20 cellular contexts compared by ENCODE assay signal in genomic region chr2:37389395-37389794, GRCh38. TPM values are rescaled to one million over a fixed set of nuclear protein-coding genes. Genes with fewer than 3 reads are reported as not detected.
A peak's percentile ranks its signal among the peaks of the same experiment; 100 is the strongest.
DNase-seq lines count a peak whose midpoint lies in the region; ATAC-seq, FAIRE-seq and TF ChIP-seq lines count a peak whose summit lies in the region.
"Had no signal": no experiment of that assay in that cellular context is flagged by ENCODE, and none has a peak within 500 bp of the region (broad histone marks: within the 10 kb centered on the region; RNA-seq: fewer than 3 reads in every experiment).

No MANE protein-coding gene starts in this region.

- H2AFZ ChIP-seq in MM.1S (ENCODE audit: low read length) = no peak overlapping the region
- H2AFZ ChIP-seq in endothelial cell of umbilical vein (ENCODE audit: low read depth, low read length) = peak overlapping the region; percentile 47

- H3K4me3 ChIP-seq in AG04450 (ENCODE audit: low read depth, low read length) (no peak overlapping the region), MM.1S (ENCODE audit: low read length) (peak overlapping the region; percentile 28; the same call in 1 of the 2 replicates), endothelial cell of umbilical vein (replicated peaks in 1 of 3; ENCODE audit: insufficient read depth in 1 of 3, low read depth in 1 of 3, low read length in 3 of 3) (no peak overlapping the region)
- no peak overlapping the region for H3K4me3 ChIP-seq in CD4-positive, CD25-positive, alpha-beta regulatory T cell (ENCODE audit: low read depth, low read length)
- H3K4me3 ChIP-seq: body of pancreas, colonic mucosa, suprapubic skin had no signal

- CTCF ChIA-PET in AG04450 (lab: Charles Lee) (interaction anchor here (0.7 to 3.2 kb wide), 3 partner anchors 10 to 488 kb away, joined by 3 to 22 read pairs (median 4); no protein-coding TSS in a partner anchor), endothelial cell of umbilical vein (lab: Charles Lee) (interaction anchor here (0.6 to 2.9 kb wide), 8 partner anchors 10 to 489 kb away, joined by 3 to 34 read pairs (median 10); no protein-coding TSS in a partner anchor)

- peak; percentile 21 for FAIRE-seq in endothelial cell of umbilical vein (lab: Jason Lieb, UNC)
- FAIRE-seq: endometrium had no signal

- peaks cover 16% of the 10 kb centered on the region for H3K4me1 ChIP-seq in CD4-positive, CD25-positive, alpha-beta regulatory T cell (ENCODE audit: control insufficient read depth, insufficient read depth, low read length, poor library complexity, severe bottlenecking)
- H3K4me1 ChIP-seq in MM.1S (ENCODE audit: low read length) (peaks cover 65% of the 10 kb centered on the region), endothelial cell of umbilical vein (ENCODE audit: control insufficient read depth, extremely low read depth, insufficient read depth, low read length) (peaks cover 28% of the 10 kb centered on the region)
- H3K4me1 ChIP-seq: body of pancreas had no signal

- no peaks in the 10 kb centered on the region for H3K9me1 ChIP-seq in endothelial cell of umbilical vein (replicated peaks; ENCODE audit: control insufficient read depth, extremely low read depth, insufficient read depth, low read length)

- H4K20me1 ChIP-seq in MM.1S (ENCODE audit: insufficient read depth, low read length) (no peaks in the 10 kb centered on the region), endothelial cell of umbilical vein (replicated peaks; ENCODE audit: control insufficient read depth, extremely low read depth, insufficient read depth, low read length) (no peaks in the 10 kb centered on the region)

- intact Hi-C loops in endothelial cell of umbilical vein (cut with micrococcal nuclease) = no loop called here
- intact Hi-C loops in sciatic nerve (cut with DNase I) = no loop called here

- no peak overlapping the region for H3K4me3 Mint-ChIP-seq in CD4-positive, CD25-positive, alpha-beta regulatory T cell
- H3K4me3 Mint-ChIP-seq: nephron had no signal

- no peaks in the 10 kb centered on the region for H3K36me3 ChIP-seq in CD4-positive, CD25-positive, alpha-beta regulatory T cell (ENCODE audit: control insufficient read depth, insufficient read depth, low read length)
- H3K36me3 ChIP-seq in MM.1S (replicated peaks; ENCODE audit: insufficient read depth, low read length) (no peaks in the 10 kb centered on the region), endothelial cell of umbilical vein (ENCODE audit: control insufficient read depth in 2 of 2, extremely low read depth in 1 of 2, insufficient read depth in 2 of 2, low read length in 2 of 2) (no peaks in the 10 kb centered on the region)
- H3K36me3 ChIP-seq: colonic mucosa, suprapubic skin had no signal

- H3K4me2 ChIP-seq in MM.1S (ENCODE audit: low read depth, low read length) (peak overlapping the region; percentile 81), endothelial cell of umbilical vein (ENCODE audit: insufficient read depth, low read length) (no peak overlapping the region)

- H3F3A ChIP-seq in MM.1S (ENCODE audit: insufficient read depth, low read length) = peaks cover 42% of the 10 kb centered on the region

- peak overlapping the region in 2 of 3 donors; percentile 63 to 91 for H3K27ac Mint-ChIP-seq in CD4-positive, CD25-positive, alpha-beta regulatory T cell
- H3K27ac Mint-ChIP-seq: progenitor cell of endocrine pancreas had no signal

- H3K27me3 Mint-ChIP-seq in CD4-positive, CD25-positive, alpha-beta regulatory T cell = no peaks in the 10 kb centered on the region
- H3K27me3 Mint-ChIP-seq: IgD-negative memory B cell had no signal

- BruUV-seq in endothelial cell of umbilical vein (replicated peaks; lab: Mats Ljungman, UMichigan) = no TSS peak

- peaks cover 0 to 2% (median 0%) of the 10 kb centered on the region in 7 donors for H3K9me3 Mint-ChIP-seq in CD4-positive, CD25-positive, alpha-beta regulatory T cell
- H3K9me3 Mint-ChIP-seq: nephron had no signal

- H3K79me2 ChIP-seq in MM.1S (ENCODE audit: low read length) (peaks cover 62% of the 10 kb centered on the region), endothelial cell of umbilical vein (ENCODE audit: control insufficient read depth, insufficient read depth, low read length) (no peaks in the 10 kb centered on the region)

- no peaks in the 10 kb centered on the region for H3K36me3 Mint-ChIP-seq in CD4-positive, CD25-positive, alpha-beta regulatory T cell
- H3K36me3 Mint-ChIP-seq: IgD-negative memory B cell had no signal

- no peak for TF ChIP-seq CTCF in AG04450 (IDR thresholded peaks at IDR 0.05; ENCODE audit: low read depth, low read length)
- TF ChIP-seq CTCF in MM.1S (IDR thresholded peaks at IDR 0.05; ENCODE audit: low read length) = peak; percentile 4; the same call in 1 of the 2 replicates
- TF ChIP-seq CTCF in endothelial cell of umbilical vein (IDR thresholded peaks at IDR 0.05; ENCODE audit: extremely low read depth in 1 of 2, insufficient read depth in 1 of 2, low read depth in 1 of 2, low read length in 2 of 2) = no peak

- H3K27me3 ChIP-seq in AG04450 (ENCODE audit: control insufficient read depth, insufficient read depth, low read length) (no peaks in the 10 kb centered on the region), MM.1S (replicated peaks; ENCODE audit: insufficient read depth, low read length) (no peaks in the 10 kb centered on the region), endothelial cell of umbilical vein (ENCODE audit: control insufficient read depth in 2 of 2, insufficient read depth in 2 of 2, low read length in 2 of 2) (no peaks in the 10 kb centered on the region)
- H3K27me3 ChIP-seq in CD4-positive, CD25-positive, alpha-beta regulatory T cell (ENCODE audit: control insufficient read depth, insufficient read depth, low read length) = no peaks in the 10 kb centered on the region
- H3K27me3 ChIP-seq: body of pancreas, colonic mucosa, suprapubic skin had no signal

- H3K9ac ChIP-seq in MM.1S (ENCODE audit: low read length) (peak overlapping the region; percentile 78), endothelial cell of umbilical vein (replicated peaks; ENCODE audit: extremely low read depth, insufficient read depth, low read length) (no peak overlapping the region)

- no peak for ATAC-seq in CD4-positive, CD25-positive, alpha-beta regulatory T cell (ENCODE audit: low read depth in 2 of 2)
- no peak for ATAC-seq in sciatic nerve
- ATAC-seq: body of pancreas had no signal

- POLR2A ChIA-PET in AG04450 (lab: Yijun Ruan, JAX) = no interaction called here
- POLR2A ChIA-PET in endothelial cell of umbilical vein (lab: Charles Lee) = no interaction called here

- H3K27ac ChIP-seq in AG04450 (ENCODE audit: low read depth, low read length) (peak overlapping the region; percentile 24), MM.1S (ENCODE audit: low read length) (peak overlapping the region; percentile 99), endothelial cell of umbilical vein (ENCODE audit: insufficient read depth, low read depth, low read length) (peak overlapping the region; percentile 78)
- peak overlapping the region; percentile 63 for H3K27ac ChIP-seq in CD4-positive, CD25-positive, alpha-beta regulatory T cell (ENCODE audit: insufficient read depth, low read length, poor library complexity, severe bottlenecking)

- peaks cover 0 to 17% (median 0%) of the 10 kb centered on the region in 4 donors for H3K4me1 Mint-ChIP-seq in CD4-positive, CD25-positive, alpha-beta regulatory T cell

- no peak for TF ChIP-seq POLR2A in endothelial cell of umbilical vein (IDR thresholded peaks at IDR 0.05; ENCODE audit: low read depth, low read length)

- H3K9me2 ChIP-seq in MM.1S (replicated peaks; ENCODE audit: insufficient read depth, low read length) = no peaks in the 10 kb centered on the region

- DNase-seq in AG04450 (ENCODE audit: low read depth, low spot score) (no peak), MM.1S (peak; percentile 60), endothelial cell of umbilical vein (ENCODE audit: low read depth, low spot score) (no peak), sciatic nerve (ENCODE audit: low spot score) (no peak), epidermal melanocyte (ENCODE audit: insufficient read length, low spot score) (no peak), 8988T (no peak)
- no peak for DNase-seq in CD4-positive, CD25-positive, alpha-beta regulatory T cell
- DNase-seq in activated CD4-positive, CD25-positive, alpha-beta regulatory T cell (lab: John Stamatoyannopoulos, UW) = no peak
- DNase-seq: body of pancreas; colonic mucosa; NCI-H1930; SHP77 treated with DMSO at 0.1 percent for 48 hours; stimulated activated CD4-positive, alpha-beta T cell treated with anti-CD3 and anti-CD28 coated beads, Interleukin-4, amount 100 ng/mL, for 4 hours; T-helper 9 cell had no signal

- H3K9me3 ChIP-seq in AG04450 (ENCODE audit: control insufficient read depth, insufficient read depth, low read length) (no peaks in the 10 kb centered on the region), MM.1S (replicated peaks; ENCODE audit: insufficient read depth, low read length) (no peaks in the 10 kb centered on the region), endothelial cell of umbilical vein (replicated peaks; ENCODE audit: control insufficient read depth, insufficient read depth, low read length) (no peaks in the 10 kb centered on the region)
- H3K9me3 ChIP-seq in CD4-positive, CD25-positive, alpha-beta regulatory T cell (ENCODE audit: control insufficient read depth in 2 of 2, low read length in 2 of 2) = no peaks in the 10 kb centered on the region
- H3K9me3 ChIP-seq: body of pancreas, colonic mucosa, suprapubic skin had no signal

- dilution Hi-C loops in endothelial cell of umbilical vein (cut with MboI; ENCODE audit: extremely low pct_ligation_motif_present, low sequenced_read_pairs) = no loop called here

TF ChIP-seq in endothelial cell of umbilical vein, 7 proteins besides CTCF, POLR2A, EP300 and RAD21 (continues in another document):
- TF ChIP-seq GATA2 (IDR thresholded peaks at IDR 0.05; ENCODE audit: insufficient read depth, insufficient read length, low read depth, low read length) = no peak
- no peak for TF ChIP-seq MYC (IDR thresholded peaks at IDR 0.05; ENCODE audit: low read depth, low read length)
- TF ChIP-seq EZH2 (IDR thresholded peaks at IDR 0.05; ENCODE audit: borderline replicate concordance, low read depth, low read length, severe bottlenecking) = no peak
- no peak for TF ChIP-seq FOS (IDR thresholded peaks at IDR 0.05; ENCODE audit: borderline replicate concordance, insufficient read depth, low read length)

RNA-seq across cellular contexts. Expression of gene QPCT, which starts 45.0 kb away (rescaled TPM):
- polyA plus RNA-seq in AG04450 (2011; rRNA removed) (8.3 and 11.2 TPM in 2 replicates), endothelial cell of umbilical vein (17.2 and 20.6 TPM in 2 replicates)
- polyA minus RNA-seq in AG04450 (2011; rRNA and poly(A)+ RNA removed) = 7.7 and 10.6 TPM in 2 replicates
- total RNA-seq in CD4-positive, CD25-positive, alpha-beta regulatory T cell = not detected
- polyA plus RNA-seq in CD4-positive, CD25-positive, alpha-beta regulatory T cell = under 1 TPM in 2 of 4 donors, not detected in 2; 0.30 to 0.39 TPM
- total RNA-seq in endothelial cell of umbilical vein (12.8 and 14.3 TPM in 2 replicates), sciatic nerve (4.8 TPM)
- polyA plus RNA-seq in endothelial cell of umbilical vein (2011; cell fraction: cytosol; rRNA removed) = 15.0 and 15.4 TPM in 2 replicates
- polyA plus RNA-seq in endothelial cell of umbilical vein (2011; cell fraction: nucleus; rRNA removed) = 8.5 TPM in 2 replicates
- polyA plus RNA-seq in endothelial cell of umbilical vein (2012) = 10.8 and 21.0 TPM in 2 replicates
- 20.2 and 26.9 TPM in 2 replicates for polyA minus RNA-seq in endothelial cell of umbilical vein
- not detected for polyA minus RNA-seq in endothelial cell of umbilical vein (2011; cell fraction: cytosol; rRNA and poly(A)+ RNA removed)
- polyA minus RNA-seq in endothelial cell of umbilical vein (2011; cell fraction: nucleus; rRNA and poly(A)+ RNA removed) = 6.6 and 6.9 TPM in 2 replicates
- total RNA-seq: H4 had no signal

Comparison
In these comparisons a context has a peak if more than half of its experiments do, and no peak if none do; other contexts are left out.
1. H3K27ac ChIP-seq: peak in every context shown above with its lines; median percentile 99 in MM.1S; 78 in endothelial cell of umbilical vein; 63 in CD4-positive, CD25-positive, alpha-beta regulatory T cell; 24 in AG04450.